20 cellular contexts compared by ENCODE assay signal in genomic region chr11:86148339-86148738, GRCh38.
A peak's percentile ranks its signal among the peaks of the same experiment; 100 is the strongest.
DNase-seq lines count a peak whose midpoint lies in the region; ATAC-seq and TF ChIP-seq lines count a peak whose summit lies in the region.
"Had no signal": no experiment of that assay in that cellular context is flagged by ENCODE, and none has a peak within 500 bp of the region (broad histone marks: within the 10 kb centered on the region; RNA-seq: fewer than 3 reads in every experiment).

No MANE protein-coding gene starts in this region.

- no peaks in the 10 kb centered on the region for H3K36me3 ChIP-seq in mesenchymal stem cell (ENCODE audit: control insufficient read depth in 1 of 2, insufficient read depth in 2 of 2, low read depth in 1 of 2, low read length in 2 of 2)
- no peaks in the 10 kb centered on the region for H3K36me3 ChIP-seq in MM.1S (replicated peaks; ENCODE audit: insufficient read depth, low read length)

- no peaks in the 10 kb centered on the region for H3K9me2 ChIP-seq in MM.1S (replicated peaks; ENCODE audit: insufficient read depth, low read length)

- no peaks in the 10 kb centered on the region for H3K79me2 ChIP-seq in MM.1S (ENCODE audit: low read length)

- H2BK15ac ChIP-seq in mesenchymal stem cell (ENCODE audit: low read depth, poor library complexity, severe bottlenecking): no peak overlapping the region

- H3K79me1 ChIP-seq in mesenchymal stem cell (replicated peaks; ENCODE audit: low read length, poor library complexity, severe bottlenecking): peaks cover 2% of the 10 kb centered on the region

- no peaks in the 10 kb centered on the region for H3K9me3 ChIP-seq in mesenchymal stem cell (ENCODE audit: control insufficient read depth, low read length)
- H3K9me3 ChIP-seq in MM.1S (replicated peaks; ENCODE audit: insufficient read depth, low read length): no peaks in the 10 kb centered on the region

- peaks cover 3% of the 10 kb centered on the region for H3K27me3 Mint-ChIP-seq in WTC11 (ENCODE audit: low read depth)
- H3K27me3 Mint-ChIP-seq: B cell; CD4-positive, CD25-positive, alpha-beta regulatory T cell had no signal

- H3K4me1 ChIP-seq in mesenchymal stem cell (ENCODE audit: control insufficient read depth, insufficient read depth, low read depth, low read length) (peaks cover 18% of the 10 kb centered on the region), MM.1S (ENCODE audit: low read length) (peaks cover 41% of the 10 kb centered on the region)

- no peak overlapping the region for H3K18ac ChIP-seq in mesenchymal stem cell (ENCODE audit: low read depth in 1 of 2, low read length in 2 of 2)

- CTCF ChIA-PET in WTC11 (lab: Charles Lee): interaction anchor here (0.9 to 1.1 kb wide), 2 partner anchors 45 to 107 kb away, joined by 3 to 4 read pairs; no protein-coding TSS in a partner anchor

- peak; percentile 73; the same call in 1 of the 2 replicates for ATAC-seq in WTC11
- ATAC-seq: HCT116 had no signal

- no peaks in the 10 kb centered on the region for H4K20me1 ChIP-seq in MM.1S (ENCODE audit: insufficient read depth, low read length)

- H3K4me3 ChIP-seq in mesenchymal stem cell (ENCODE audit: insufficient read depth in 1 of 2, low read depth in 1 of 2, low read length in 2 of 2) (no peak overlapping the region), MM.1S (ENCODE audit: low read length) (no peak overlapping the region), foreskin fibroblast (ENCODE audit: low read depth in 1 of 2, low read length in 2 of 2) (no peak overlapping the region)

- no peak overlapping the region for H3K4me3 Mint-ChIP-seq in WTC11
- H3K4me3 Mint-ChIP-seq: B cell; CD4-positive, CD25-positive, alpha-beta regulatory T cell had no signal

- POLR2A ChIA-PET in WTC11 (lab: Charles Lee): no interaction called here

- H2BK12ac ChIP-seq in mesenchymal stem cell (ENCODE audit: low read length in 2 of 2): no peak overlapping the region

- H3K4me2 ChIP-seq in mesenchymal stem cell (ENCODE audit: low read length, poor library complexity, severe bottlenecking) (no peak overlapping the region), MM.1S (ENCODE audit: low read depth, low read length) (no peak overlapping the region)

- no peaks in the 10 kb centered on the region for H3K9me3 Mint-ChIP-seq in WTC11
- H3K9me3 Mint-ChIP-seq: CD4-positive, CD25-positive, alpha-beta regulatory T cell had no signal

- peaks cover 15% of the 10 kb centered on the region for H3F3A ChIP-seq in MM.1S (ENCODE audit: insufficient read depth, low read length)

- H2AK5ac ChIP-seq in mesenchymal stem cell (ENCODE audit: low read length, severe bottlenecking): peak overlapping the region; percentile 61

- H3K27ac ChIP-seq in mesenchymal stem cell (ENCODE audit: low read length, poor library complexity, severe bottlenecking): no peak overlapping the region
- no peak overlapping the region for H3K27ac ChIP-seq in MM.1S (ENCODE audit: low read length)
- H3K27ac ChIP-seq: HL-60 had no signal

- H3K27me3 ChIP-seq in mesenchymal stem cell (ENCODE audit: control insufficient read depth in 1 of 2, insufficient read depth in 1 of 2, low read length in 2 of 2) (no peaks in the 10 kb centered on the region), MM.1S (replicated peaks; ENCODE audit: insufficient read depth, low read length) (no peaks in the 10 kb centered on the region)

- WGBS in mesenchymal stem cell: 79% methylated on average over 3 of the region's 3 CpGs

- no peak overlapping the region for H2BK5ac ChIP-seq in mesenchymal stem cell (ENCODE audit: low read depth, low read length, poor library complexity, severe bottlenecking)

- no peak overlapping the region for H3K27ac Mint-ChIP-seq in WTC11
- H3K27ac Mint-ChIP-seq: B cell; CD4-positive, CD25-positive, alpha-beta regulatory T cell had no signal

- H3K9ac ChIP-seq in mesenchymal stem cell (ENCODE audit: low read length): no peak overlapping the region
- H3K9ac ChIP-seq in MM.1S (ENCODE audit: low read length): no peak overlapping the region

- no peak overlapping the region for H2BK120ac ChIP-seq in mesenchymal stem cell (ENCODE audit: low read depth, low read length)

- H3K36me3 Mint-ChIP-seq in WTC11: no peaks in the 10 kb centered on the region
- H3K36me3 Mint-ChIP-seq: CD4-positive, CD25-positive, alpha-beta regulatory T cell had no signal

- TF ChIP-seq CTCF in WTC11 (IDR thresholded peaks at IDR 0.05) (no peak), MM.1S (IDR thresholded peaks at IDR 0.05; ENCODE audit: low read length) (no peak), foreskin fibroblast (IDR thresholded peaks at IDR 0.05; ENCODE audit: low read depth, low read length) (no peak)

- DNase-seq in NCI-H2227 treated with DMSO at 0.1 percent for 48 hours (lab: John Stamatoyannopoulos, UW): peak; percentile 23
- DNase-seq in WTC11 (ENCODE audit: low spot score): no peak
- DNase-seq in mesenchymal stem cell: no peak
- no peak for DNase-seq in MM.1S
- no peak for DNase-seq in foreskin fibroblast
- DNase-seq in activated effector memory CD4-positive, alpha-beta T cell treated with anti-CD3 and anti-CD28 coated beads, Interleukin-2, amount 50 U/mL, for 16 hours: no peak
- DNase-seq in NCI-H1694 (lab: John Stamatoyannopoulos, UW): no peak
- DNase-seq: CD4-positive, CD25-positive, alpha-beta regulatory T cell; DMS53; KBM-7; NCI-H1092; NCI-H146; NCI-H2107; NCI-H345; NCI-H69; RPMI8226; SIG-M5 had no signal

- H4K91ac ChIP-seq in mesenchymal stem cell (ENCODE audit: low read length): no peak overlapping the region

- no peak overlapping the region for H3K23ac ChIP-seq in mesenchymal stem cell (ENCODE audit: low read length in 2 of 2)

- no peak overlapping the region for H3K14ac ChIP-seq in mesenchymal stem cell (ENCODE audit: low read length in 2 of 2)

- H2AFZ ChIP-seq in mesenchymal stem cell (ENCODE audit: low read depth, low read length) (no peak overlapping the region), MM.1S (ENCODE audit: low read length) (no peak overlapping the region)

- H3K4me1 Mint-ChIP-seq in WTC11: peaks cover 17% of the 10 kb centered on the region

- H4K8ac ChIP-seq in mesenchymal stem cell (ENCODE audit: low read length): no peak overlapping the region

- H3K4ac ChIP-seq in mesenchymal stem cell (ENCODE audit: low read depth in 1 of 2, low read length in 2 of 2): no peak overlapping the region

TF ChIP-seq in WTC11, 78 proteins besides CTCF, POLR2A, EP300 and RAD21:
- no peak for TF ChIP-seq HMGA2 (CRISPR knock-in tag; IDR thresholded peaks at IDR 0.05)
- TF ChIP-seq JUN (CRISPR knock-in tag; IDR thresholded peaks at IDR 0.05): no peak
- no peak for TF ChIP-seq HMGXB4 (CRISPR knock-in tag; IDR thresholded peaks at IDR 0.05)
- TF ChIP-seq NR2C2 (CRISPR knock-in tag; IDR thresholded peaks at IDR 0.05): no peak
- TF ChIP-seq ZNF317 (CRISPR knock-in tag; IDR thresholded peaks at IDR 0.05; ENCODE audit: borderline replicate concordance, low read depth): no peak
- TF ChIP-seq USF1 (CRISPR knock-in tag; IDR thresholded peaks at IDR 0.05): no peak
- no peak for TF ChIP-seq ELF4 (CRISPR knock-in tag; IDR thresholded peaks at IDR 0.05; ENCODE audit: low read depth)
